In the genomic region with DNA sequence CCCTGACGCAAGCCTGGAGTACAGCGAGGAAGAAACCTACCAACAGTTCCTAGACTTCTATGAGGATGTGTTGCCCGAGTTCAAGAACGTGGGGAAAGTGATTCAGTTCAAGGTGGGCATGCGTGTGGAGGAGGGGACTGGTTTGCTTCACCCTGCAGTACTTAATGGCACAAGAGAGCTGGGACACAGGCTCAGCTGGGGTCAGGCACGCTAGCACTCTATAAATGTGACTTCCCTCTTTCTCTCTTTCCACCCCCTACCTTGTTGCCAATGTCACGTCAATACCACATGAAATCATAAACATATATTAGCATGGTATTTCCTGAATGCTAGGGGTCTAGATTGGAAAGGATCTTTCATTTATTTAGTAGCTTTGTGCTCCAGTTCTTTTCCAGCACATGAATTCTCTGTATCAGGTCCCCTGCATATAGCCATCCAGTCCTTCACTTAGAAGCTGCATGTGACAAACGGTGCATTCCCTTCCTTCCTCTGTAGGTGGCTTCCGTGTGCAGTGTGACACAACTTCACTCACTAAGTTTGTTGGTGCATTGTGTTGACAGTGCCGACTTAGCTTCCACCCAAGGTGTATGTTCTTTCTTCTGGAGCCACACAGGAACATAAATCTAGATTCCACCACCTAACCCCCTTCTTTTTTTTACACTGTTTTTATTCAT, we compare ENCODE assay signal across 8 cellular contexts. TPM values are rescaled to one million over a fixed set of nuclear protein-coding genes. Genes with fewer than 3 reads are reported as not detected.
DNase-seq lines count a peak whose midpoint lies in the region; ATAC-seq, FAIRE-seq and TF ChIP-seq lines count a peak whose summit lies in the region.

No MANE protein-coding gene starts in this region.

- no peaks in the 10 kb centered on the region for H4K20me1 ChIP-seq in neural progenitor cell (ENCODE audit: low read depth)

- TF ChIP-seq EP300 in A549 (IDR thresholded peaks at IDR 0.05), result no peak

- peaks cover 15 to 22% of the 10 kb centered on the region in 2 donors for H3K4me1 Mint-ChIP-seq in effector memory CD8-positive, alpha-beta T cell (ENCODE audit: low read depth in 2 of 2)
- H3K4me1 Mint-ChIP-seq in neural progenitor cell, result no peaks in the 10 kb centered on the region

- H3K9me3 ChIP-seq in A549 (no peaks in the 10 kb centered on the region), neural progenitor cell (ENCODE audit: low read depth) (no peaks in the 10 kb centered on the region), prostate gland (no peaks in the 10 kb centered on the region)

- H3K4me1 ChIP-seq in A549, result no peaks in the 10 kb centered on the region
- peaks cover 6% of the 10 kb centered on the region for H3K4me1 ChIP-seq in neural progenitor cell
- no peaks in the 10 kb centered on the region for H3K4me1 ChIP-seq in prostate gland (replicated peaks)

- POLR2A ChIA-PET in A549 (lab: Yijun Ruan, JAX), result interaction anchor here (0.6 kb wide), 1 partner anchor 855 kb away, joined by 7 read pairs; no protein-coding TSS in a partner anchor

- H3K27ac Mint-ChIP-seq in effector memory CD8-positive, alpha-beta T cell, result no peak overlapping the region
- H3K27ac Mint-ChIP-seq in neural progenitor cell, result no peak overlapping the region

- H3K4me3 Mint-ChIP-seq in effector memory CD8-positive, alpha-beta T cell, result no peak overlapping the region
- H3K4me3 Mint-ChIP-seq in neural progenitor cell, result no peak overlapping the region

- no peak; the same call in 2 of the 3 replicates for TF ChIP-seq CTCF in A549 (IDR thresholded peaks at IDR 0.05)
- peak; percentile 66 for TF ChIP-seq CTCF in GM12873 (IDR thresholded peaks at IDR 0.05; ENCODE audit: insufficient read depth, low read depth, low read length, missing control alignments)
- TF ChIP-seq CTCF in neural progenitor cell (IDR thresholded peaks at IDR 0.05), result peak; percentile 60
- TF ChIP-seq CTCF in prostate gland (IDR thresholded peaks at IDR 0.05), result no peak

- DNase-seq in A549 (ENCODE audit: low read depth in 1 of 2, low spot score in 1 of 2) (peak; percentile 19 to 44), RPMI7951 (ENCODE audit: low read depth) (peak; percentile 5), neural progenitor cell (ENCODE audit: low spot score) (peak; percentile 66), prostate gland (ENCODE audit: low spot score) (no peak)
- peak in 2 of 3 experiments; percentile 1 for DNase-seq in effector memory CD8-positive, alpha-beta T cell

- H3K36me3 ChIP-seq in neural progenitor cell (peaks cover 19% of the 10 kb centered on the region), prostate gland (no peaks in the 10 kb centered on the region)

- CTCF ChIA-PET in A549 (lab: Yijun Ruan, JAX), result interaction anchor here (0.8 to 2.0 kb wide), 4 partner anchors 9 to 56 kb away, joined by 3 to 8 read pairs (median 4); no protein-coding TSS in a partner anchor

- H3K27me3 ChIP-seq in neural progenitor cell (no peaks in the 10 kb centered on the region), prostate gland (replicated peaks; ENCODE audit: insufficient read depth) (no peaks in the 10 kb centered on the region)

- H3K27me3 Mint-ChIP-seq in effector memory CD8-positive, alpha-beta T cell, result no peaks in the 10 kb centered on the region
- H3K27me3 Mint-ChIP-seq in neural progenitor cell (ENCODE audit: insufficient read depth, low read depth), result peaks cover 3% of the 10 kb centered on the region

- FAIRE-seq in A549 (lab: Jason Lieb, UNC), result peak; percentile 46

- TF ChIP-seq POLR2A in A549 (IDR thresholded peaks at IDR 0.05; ENCODE audit: low read length) (no peak), prostate gland (IDR thresholded peaks at IDR 0.05) (no peak)

- H2AFZ ChIP-seq in neural progenitor cell (replicated peaks), result no peak overlapping the region

- intact Hi-C loops in prostate gland (cut with DNase I), result no loop called here

- H3K9ac ChIP-seq in neural progenitor cell, result no peak overlapping the region

- H3K4me2 ChIP-seq in A549 (no peak overlapping the region), neural progenitor cell (no peak overlapping the region)

- H3K9me3 Mint-ChIP-seq in effector memory CD8-positive, alpha-beta T cell, result no peaks in the 10 kb centered on the region
- no peaks in the 10 kb centered on the region for H3K9me3 Mint-ChIP-seq in neural progenitor cell

- H3K36me3 Mint-ChIP-seq in effector memory CD8-positive, alpha-beta T cell (ENCODE audit: insufficient read depth), result peaks cover 42% of the 10 kb centered on the region
- peaks cover 30% of the 10 kb centered on the region for H3K36me3 Mint-ChIP-seq in neural progenitor cell

- no peak overlapping the region for H3K4me3 ChIP-seq in A549
- H3K4me3 ChIP-seq in neural progenitor cell, result no peak overlapping the region
- no peak overlapping the region for H3K4me3 ChIP-seq in prostate gland

- TF ChIP-seq RAD21 in A549 (conservative IDR thresholded peaks at IDR 0.05 in 1 of 2, IDR thresholded peaks at IDR 0.05 in 1 of 2), result peak; percentile 24 to 41; a peak in 3 of 5 replicates

- peak; percentile 84 to 86; a peak in 5 of 6 replicates for ATAC-seq in A549
- peak; percentile 90 for ATAC-seq in HG02870 (IDR thresholded peaks at IDR 0.05; ENCODE audit: unreplicated experiment)
- peak; percentile 66 for ATAC-seq in effector memory CD8-positive, alpha-beta T cell (replicated peaks)
- ATAC-seq in HG02588 (IDR thresholded peaks at IDR 0.05; ENCODE audit: unreplicated experiment), result no peak

- no peak overlapping the region for H3K27ac ChIP-seq in A549
- no peak overlapping the region for H3K27ac ChIP-seq in neural progenitor cell
- no peak overlapping the region for H3K27ac ChIP-seq in prostate gland

- H3K79me2 ChIP-seq in neural progenitor cell (ENCODE audit: low read depth), result no peaks in the 10 kb centered on the region

- peaks cover 8% of the 10 kb centered on the region for H3F3A ChIP-seq in neural progenitor cell (ENCODE audit: low read depth)

- 70% methylated on average over 10 of the region's 10 CpGs for WGBS in A549 (ENCODE audit: missing lambda C conversion rate)
- WGBS in prostate gland, result 67% methylated on average over 10 of the region's 10 CpGs

TF ChIP-seq in A549, 52 proteins besides CTCF, POLR2A, EP300 and RAD21:
- TF ChIP-seq PHF8 (IDR thresholded peaks at IDR 0.05; ENCODE audit: borderline replicate concordance, low read depth) (no peak), CEBPB (IDR thresholded peaks at IDR 0.05) (no peak), HOXB13 (CRISPR knock-in tag; IDR thresholded peaks at IDR 0.05; ENCODE audit: low read depth) (no peak), ZNF302 (CRISPR knock-in tag; IDR thresholded peaks at IDR 0.05) (no peak), SMC3 (IDR thresholded peaks at IDR 0.05) (0 out of 3 replicates have a peak, but pooled peaks have one; percentile 7), GATA3 (IDR thresholded peaks at IDR 0.05; ENCODE audit: borderline replicate concordance) (no peak)

RNA-seq across cellular contexts. Expression of a gene that starts 25.6 kb away (rescaled TPM):
- polyA plus RNA-seq in A549 (2011; rRNA removed) (8.5 and 10.5 TPM in 2 replicates), A549 (2017; fragmentation: RNase III; extraction: RNeasy Plus Mini Kit Qiagen cat#74134 plus additional on column Dnase treatment) (11.0 to 12.0 TPM (median 11.7 TPM) in 3 replicates)
- polyA plus RNA-seq in A549 (2012; cell fraction: cytosol; rRNA removed), result 3.7 and 4.3 TPM in 2 replicates
- polyA plus RNA-seq in A549 (2012; cell fraction: nucleus; rRNA removed), result 3.6 and 7.6 TPM in 2 replicates
- polyA minus RNA-seq in A549 (2011; rRNA and poly(A)+ RNA removed), result 1.6 and 3.1 TPM in 2 replicates
- 2.8 and 4.5 TPM in 2 replicates for total RNA-seq in RPMI7951 (2014; rRNA removed; shearing (Covaris generic))
- total RNA-seq in neural progenitor cell (ENCODE audit: low replicate concordance) (8.6 and 15.2 TPM in 2 replicates), prostate gland (1 to 10 TPM; 2.9 to 6.2 TPM)

RNA-seq across cellular contexts. Expression of a gene that starts 38.7 kb away (rescaled TPM):
- polyA plus RNA-seq in A549 (2011; rRNA removed), result 14.7 and 18.5 TPM in 2 replicates
- 4.3 and 4.6 TPM in 2 replicates for polyA plus RNA-seq in A549 (2012; cell fraction: cytosol; rRNA removed)
- polyA plus RNA-seq in A549 (2012; cell fraction: nucleus; rRNA removed), result 1.1 and 3.2 TPM in 2 replicates
- polyA plus RNA-seq in A549 (2017; fragmentation: RNase III; extraction: RNeasy Plus Mini Kit Qiagen cat#74134 plus additional on column Dnase treatment), result 15.8 to 17.4 TPM (median 17.1 TPM) in 3 replicates
- 3.0 and 3.9 TPM in 2 replicates for polyA minus RNA-seq in A549 (2011; rRNA and poly(A)+ RNA removed)
- 160 TPM in 2 replicates for total RNA-seq in RPMI7951 (2014; rRNA removed; shearing (Covaris generic))
- total RNA-seq in neural progenitor cell (ENCODE audit: low replicate concordance), result 406 and 873 TPM in 2 replicates
- total RNA-seq in prostate gland, result 100 to 1,000 TPM in 1 of 2 donors, 10 to 100 TPM in 1; 27.3 to 122 TPM

Comparison
In these comparisons a context has a peak if more than half of its experiments do, and no peak if none do; other contexts are left out.
1. CTCF ChIP-seq: peak in GM12873 (single experiment) and neural progenitor cell (single experiment); none in A549 (single experiment) and prostate gland (0 of 4).